13 cellular contexts compared by ENCODE assay signal in genomic region chr6:109318328-109318876, GRCh38.
DNase-seq lines count a peak whose midpoint lies in the region; ATAC-seq and TF ChIP-seq lines count a peak whose summit lies in the region.
"Had no signal": no experiment of that assay in that cellular context is flagged by ENCODE, and none has a peak within 500 bp of the region (broad histone marks: within the 10 kb centered on the region; RNA-seq: fewer than 3 reads in every experiment).

No MANE protein-coding gene starts in this region.

- DNase-seq in NCI-H146 (lab: John Stamatoyannopoulos, UW) (peak; percentile 80), SK-N-DZ (ENCODE audit: low spot score) (no peak), GM13977 (ENCODE audit: low spot score) (no peak)
- no peak for DNase-seq in stimulated activated CD4-positive, alpha-beta T cell treated with anti-CD3 and anti-CD28 coated beads, Interleukin-4, amount 100 ng/mL, for 1 hour
- DNase-seq: amniotic stem cell had no signal

- peak overlapping the region in 2 of 5 experiments; percentile 24 to 26 for H3K4me3 Mint-ChIP-seq in brain
- no peak overlapping the region for H3K4me3 Mint-ChIP-seq in stimulated activated memory B cell treated with anti-CD40 and anti-IgM and Interleukin-4, amounts not matched to agents 10 μg/mL and 1 μg/mL and 100 μg/mL, for 72 hours
- H3K4me3 Mint-ChIP-seq: stimulated activated naive CD8-positive, alpha-beta T cell treated with anti-CD3 and anti-CD28 coated beads, Interleukin-15, Interleukin-2, amounts not matched to agents 100 ng/mL and 50 ng/mL, for 24 hours had no signal

- H4K20me1 ChIP-seq in BLaER1: no peaks in the 10 kb centered on the region

- H3K27ac ChIP-seq in BLaER1: peak overlapping the region; percentile 53
- H3K27ac ChIP-seq in mucosa of rectum (ENCODE audit: low read depth in 2 of 2, low read length in 2 of 2): peak overlapping the region; percentile 94 to 98
- H3K27ac ChIP-seq: esophagus muscularis mucosa had no signal

- TF ChIP-seq CTCF in brain (conservative IDR thresholded peaks at IDR 0.05) (no peak), GM13977 (IDR thresholded peaks at IDR 0.05; ENCODE audit: extremely low read depth, insufficient read depth, missing control alignments) (no peak)

- H3K27me3 ChIP-seq in BLaER1 (no peaks in the 10 kb centered on the region), mucosa of rectum (ENCODE audit: control insufficient read depth in 2 of 2, insufficient read depth in 2 of 2, low read length in 2 of 2) (no peaks in the 10 kb centered on the region)
- H3K27me3 ChIP-seq: esophagus muscularis mucosa had no signal

- peaks cover 56% of the 10 kb centered on the region for H3K4me1 Mint-ChIP-seq in brain
- H3K4me1 Mint-ChIP-seq in stimulated activated memory B cell treated with anti-CD40 and anti-IgM and Interleukin-4, amounts not matched to agents 10 μg/mL and 1 μg/mL and 100 μg/mL, for 72 hours: peaks cover 11% of the 10 kb centered on the region

- H3K36me3 ChIP-seq in BLaER1: no peaks in the 10 kb centered on the region
- no peaks in the 10 kb centered on the region for H3K36me3 ChIP-seq in mucosa of rectum (ENCODE audit: control insufficient read depth in 2 of 2, insufficient read depth in 2 of 2, low read length in 2 of 2)
- H3K36me3 ChIP-seq: esophagus muscularis mucosa had no signal

- no peaks in the 10 kb centered on the region for H3K9me3 ChIP-seq in BLaER1
- no peaks in the 10 kb centered on the region for H3K9me3 ChIP-seq in mucosa of rectum (ENCODE audit: control insufficient read depth in 2 of 2, low read length in 2 of 2)
- H3K9me3 ChIP-seq: esophagus muscularis mucosa had no signal

- H3K4me1 ChIP-seq in BLaER1 (peaks cover 70% of the 10 kb centered on the region), mucosa of rectum (ENCODE audit: control insufficient read depth in 2 of 2, insufficient read depth in 2 of 2, low read length in 2 of 2) (peaks cover 17 to 39% of the 10 kb centered on the region in 2 donors)

- H3K4me2 ChIP-seq in BLaER1: peak overlapping the region; percentile 79

- H3K4me3 ChIP-seq in BLaER1 (no peak overlapping the region), mucosa of rectum (ENCODE audit: low read length in 2 of 2) (peak overlapping the region; percentile 40 to 55)
- H3K4me3 ChIP-seq: esophagus muscularis mucosa, lung had no signal

- H3K27me3 Mint-ChIP-seq in brain: peaks cover 3% of the 10 kb centered on the region
- no peaks in the 10 kb centered on the region for H3K27me3 Mint-ChIP-seq in stimulated activated memory B cell treated with anti-CD40 and anti-IgM and Interleukin-4, amounts not matched to agents 10 μg/mL and 1 μg/mL and 100 μg/mL, for 72 hours
- H3K27me3 Mint-ChIP-seq: stimulated activated naive CD8-positive, alpha-beta T cell treated with anti-CD3 and anti-CD28 coated beads, Interleukin-15, Interleukin-2, amounts not matched to agents 100 ng/mL and 50 ng/mL, for 24 hours had no signal

- H3K9ac ChIP-seq in BLaER1: no peak overlapping the region; the same call in 1 of the 2 replicates
- peak overlapping the region; percentile 49 to 69 for H3K9ac ChIP-seq in mucosa of rectum (ENCODE audit: low read depth in 1 of 2, low read length in 2 of 2)

- no peak for ATAC-seq in stimulated activated memory B cell treated with anti-CD40 and anti-IgM and Interleukin-4, amounts not matched to agents 10 μg/mL and 1 μg/mL and 100 μg/mL, for 72 hours
- ATAC-seq: SK-N-SH treated with all-trans-retinoic acid at 6 μM for 48 hours had no signal

- no peaks in the 10 kb centered on the region for H3K9me3 Mint-ChIP-seq in brain
- H3K9me3 Mint-ChIP-seq in stimulated activated memory B cell treated with anti-CD40 and anti-IgM and Interleukin-4, amounts not matched to agents 10 μg/mL and 1 μg/mL and 100 μg/mL, for 72 hours: no peaks in the 10 kb centered on the region
- H3K9me3 Mint-ChIP-seq: stimulated activated naive CD8-positive, alpha-beta T cell treated with anti-CD3 and anti-CD28 coated beads, Interleukin-15, Interleukin-2, amounts not matched to agents 100 ng/mL and 50 ng/mL, for 24 hours had no signal

- H3K36me3 Mint-ChIP-seq in brain: no peaks in the 10 kb centered on the region
- no peaks in the 10 kb centered on the region for H3K36me3 Mint-ChIP-seq in stimulated activated memory B cell treated with anti-CD40 and anti-IgM and Interleukin-4, amounts not matched to agents 10 μg/mL and 1 μg/mL and 100 μg/mL, for 72 hours

- H3K27ac Mint-ChIP-seq in brain: peak overlapping the region in 3 of 5 experiments; percentile 55 to 86 (median 85)
- H3K27ac Mint-ChIP-seq in stimulated activated memory B cell treated with anti-CD40 and anti-IgM and Interleukin-4, amounts not matched to agents 10 μg/mL and 1 μg/mL and 100 μg/mL, for 72 hours: no peak overlapping the region
- H3K27ac Mint-ChIP-seq: stimulated activated naive CD8-positive, alpha-beta T cell treated with anti-CD3 and anti-CD28 coated beads, Interleukin-15, Interleukin-2, amounts not matched to agents 100 ng/mL and 50 ng/mL, for 24 hours had no signal

- in situ Hi-C loops in GM13977 (cut with MboI; ENCODE audit: low pct_unique_long_range_greater_than_20kb, low sequenced_read_pairs, unreplicated experiment): no loop called here
